ENCODE assay signal across 31 cellular contexts in genomic region chr3:52847241-52847640, GRCh38. TPM values are rescaled to one million over a fixed set of nuclear protein-coding genes. Genes with fewer than 3 reads are reported as not detected.
"Had no signal": no experiment of that assay in that cellular context is flagged by ENCODE, and none has a peak within 500 bp of the region (broad histone marks: within the 10 kb centered on the region; RNA-seq: fewer than 3 reads in every experiment).

No MANE protein-coding gene starts in this region.

- H3K27me3 ChIP-seq: brain microvascular endothelial cell, esophagus squamous epithelium, hepatocyte, neutrophil, ovary, sigmoid colon, stomach, thyroid gland, upper lobe of right lung had no signal

- H3K27me3 Mint-ChIP-seq: activated CD4-positive, alpha-beta memory T cell treated with anti-CD3 and anti-CD28 coated beads for 36 hours; activated CD4-positive, alpha-beta T cell treated with anti-CD3 and anti-CD28 coated beads, Interleukin-2, amount 10 ng/mL, durations not matched to agents 24 days and 14 days; activated naive CD8-positive, alpha-beta T cell treated with anti-CD3 and anti-CD28 coated beads, Interleukin-2, amount 10 ng/mL, durations not matched to agents 7 days and 5 days; activated T-cell treated with anti-CD3 and anti-CD28 coated beads, Interleukin-2, amount 50 U/mL, for 24 hours; dendritic cell treated with granulocyte-macrophage colony-stimulating factor and Interleukin-4, amounts not matched to agents 40 ng/mL and 50 ng/mL, for 4 days; naive B cell; stimulated activated naive B cell treated with anti-CD40 and anti-IgM and Interleukin-4, amounts not matched to agents 10 μg/mL and 1 μg/mL and 100 μg/mL, for 72 hours had no signal

- H3K36me3 Mint-ChIP-seq: activated CD4-positive, alpha-beta memory T cell treated with anti-CD3 and anti-CD28 coated beads for 36 hours had no signal

- H3K79me2 ChIP-seq: hepatocyte had no signal

- H3K4me3 ChIP-seq: esophagus squamous epithelium, hepatocyte, ovary, prostate gland, sigmoid colon, smooth muscle cell, stomach, thyroid gland, upper lobe of right lung had no signal

- H3K27ac Mint-ChIP-seq: activated CD4-positive, alpha-beta memory T cell treated with anti-CD3 and anti-CD28 coated beads for 36 hours; activated CD4-positive, alpha-beta T cell treated with anti-CD3 and anti-CD28 coated beads, Interleukin-2, amount 10 ng/mL, durations not matched to agents 24 days and 14 days; activated naive CD8-positive, alpha-beta T cell treated with anti-CD3 and anti-CD28 coated beads, Interleukin-2, amount 10 ng/mL, durations not matched to agents 7 days and 5 days; activated T-cell treated with anti-CD3 and anti-CD28 coated beads, Interleukin-2, amount 50 U/mL, for 24 hours; dendritic cell treated with granulocyte-macrophage colony-stimulating factor and Interleukin-4, amounts not matched to agents 40 ng/mL and 50 ng/mL, for 4 days; mesothelial cell of epicardium; stimulated activated naive B cell treated with anti-CD40 and anti-IgM and Interleukin-4, amounts not matched to agents 10 μg/mL and 1 μg/mL and 100 μg/mL, for 72 hours; T-helper 1 cell treated with Interleukin-12 subunit alpha and Interleukin-12 subunit beta and Interleukin-4 antibody, amounts not matched to agents 30 μg/mL and 1 μg/mL, for 36 hours had no signal

- H3K27ac ChIP-seq: brain microvascular endothelial cell, hepatocyte, neutrophil, ovary, prostate gland, thyroid gland, upper lobe of right lung had no signal

- H3K4me1 Mint-ChIP-seq: activated CD4-positive, alpha-beta T cell treated with anti-CD3 and anti-CD28 coated beads, Interleukin-2, amount 10 ng/mL, durations not matched to agents 24 days and 14 days; mesothelial cell of epicardium had no signal

- H3K9me3 ChIP-seq: esophagus squamous epithelium, neutrophil, ovary, prostate gland, sigmoid colon, stomach, thyroid gland, upper lobe of right lung had no signal

- DNase-seq: activated CD4-positive, alpha-beta memory T cell treated with anti-CD3 and anti-CD28 coated beads for 36 hours; activated CD4-positive, alpha-beta T cell treated with anti-CD3 and anti-CD28 coated beads, Interleukin-2, amount 10 ng/mL, durations not matched to agents 24 days and 14 days; activated CD4-positive, CD25-positive, alpha-beta regulatory T cell treated with anti-CD3 and anti-CD28 coated beads, Interleukin-2, amount 50 U/mL, for 72 hours; activated CD8-positive, alpha-beta memory T cell treated with anti-CD3 and anti-CD28 coated beads, Interleukin-2, amount 50 U/mL, for 48 hours; activated naive CD8-positive, alpha-beta T cell treated with anti-CD3 and anti-CD28 coated beads, Interleukin-2, amount 10 ng/mL, durations not matched to agents 7 days and 5 days; activated T-cell treated with anti-CD3 and anti-CD28 coated beads, Interleukin-2, amount 50 U/mL, for 24 hours; brain microvascular endothelial cell; caudate nucleus; esophagus squamous epithelium; foreskin melanocyte; islet precursor cell; left cardiac atrium; naive B cell; nephron progenitor cell; ovary; sigmoid colon; stimulated activated CD4-positive, alpha-beta T cell treated with anti-CD3 and anti-CD28 coated beads, Interleukin-15, amount 100 ng/mL, for 24 hours; stimulated activated CD4-positive, alpha-beta T cell treated with anti-CD3 and anti-CD28 coated beads, Interleukin-2, amount 100 ng/mL, for 24 hours; stimulated activated naive B cell treated with anti-CD40 and anti-IgM and Interleukin-4, amounts not matched to agents 10 μg/mL and 1 μg/mL and 100 μg/mL, for 72 hours; stomach; SW 1271; thyroid gland; upper lobe of right lung had no signal

- H3K4me3 Mint-ChIP-seq: activated CD4-positive, alpha-beta memory T cell treated with anti-CD3 and anti-CD28 coated beads for 36 hours; activated CD4-positive, alpha-beta T cell treated with anti-CD3 and anti-CD28 coated beads, Interleukin-2, amount 10 ng/mL, durations not matched to agents 24 days and 14 days; activated naive CD8-positive, alpha-beta T cell treated with anti-CD3 and anti-CD28 coated beads, Interleukin-2, amount 10 ng/mL, durations not matched to agents 7 days and 5 days; activated T-cell treated with anti-CD3 and anti-CD28 coated beads, Interleukin-2, amount 50 U/mL, for 24 hours; dendritic cell treated with granulocyte-macrophage colony-stimulating factor and Interleukin-4, amounts not matched to agents 40 ng/mL and 50 ng/mL, for 4 days; mesothelial cell of epicardium; naive B cell; nephron progenitor cell; T-helper 1 cell treated with Interleukin-12 subunit alpha and Interleukin-12 subunit beta and Interleukin-4 antibody, amounts not matched to agents 30 μg/mL and 1 μg/mL, for 36 hours had no signal

- H2AFZ ChIP-seq: hepatocyte had no signal

- H3K36me3 ChIP-seq: ovary, prostate gland had no signal

- H3K4me2 ChIP-seq: hepatocyte, smooth muscle cell had no signal

- H3K9me3 Mint-ChIP-seq: activated CD4-positive, alpha-beta memory T cell treated with anti-CD3 and anti-CD28 coated beads for 36 hours; activated CD4-positive, alpha-beta T cell treated with anti-CD3 and anti-CD28 coated beads, Interleukin-2, amount 10 ng/mL, durations not matched to agents 24 days and 14 days; activated naive CD8-positive, alpha-beta T cell treated with anti-CD3 and anti-CD28 coated beads, Interleukin-2, amount 10 ng/mL, durations not matched to agents 7 days and 5 days; activated T-cell treated with anti-CD3 and anti-CD28 coated beads, Interleukin-2, amount 50 U/mL, for 24 hours; dendritic cell treated with granulocyte-macrophage colony-stimulating factor and Interleukin-4, amounts not matched to agents 40 ng/mL and 50 ng/mL, for 4 days; mesothelial cell of epicardium; nephron progenitor cell; stimulated activated naive B cell treated with anti-CD40 and anti-IgM and Interleukin-4, amounts not matched to agents 10 μg/mL and 1 μg/mL and 100 μg/mL, for 72 hours; T-helper 1 cell treated with Interleukin-12 subunit alpha and Interleukin-12 subunit beta and Interleukin-4 antibody, amounts not matched to agents 30 μg/mL and 1 μg/mL, for 36 hours had no signal

- ATAC-seq: left cardiac atrium, upper lobe of right lung had no signal

- H3K4me1 ChIP-seq: prostate gland had no signal

RNA-seq across cellular contexts. Expression of gene MUSTN1, which starts 12.4 kb away (rescaled TPM):
- total RNA-seq: astrocyte had no signal

RNA-seq across cellular contexts. Expression of gene ITIH3, which starts 52.6 kb away (rescaled TPM):
- total RNA-seq: activated CD4-positive, alpha-beta memory T cell treated with anti-CD3 and anti-CD28 coated beads for 36 hours; activated CD4-positive, alpha-beta T cell treated with anti-CD3 and anti-CD28 coated beads, Interleukin-2, amount 10 ng/mL, durations not matched to agents 24 days and 14 days; activated naive CD8-positive, alpha-beta T cell treated with anti-CD3 and anti-CD28 coated beads, Interleukin-2, amount 10 ng/mL, durations not matched to agents 7 days and 5 days; smooth muscle cell had no signal
- polyA plus RNA-seq: smooth muscle cell had no signal
